In genomic region chr13:35107535-35107934, GRCh38 we compare ENCODE assay signal across 32 cellular contexts.
"Had no signal": no experiment of that assay in that cellular context is flagged by ENCODE, and none has a peak within 500 bp of the region (broad histone marks: within the 10 kb centered on the region; RNA-seq: fewer than 3 reads in every experiment).

No MANE protein-coding gene starts in this region.

- H3K27me3 ChIP-seq: adrenal gland, ascending aorta, body of pancreas, brain microvascular endothelial cell, breast epithelium, cardiac muscle cell had no signal

- H3K27ac ChIP-seq: adrenal gland, ascending aorta, body of pancreas, brain microvascular endothelial cell, breast epithelium, cardiac muscle cell had no signal

- H3K9me3 ChIP-seq: adrenal gland, ascending aorta, body of pancreas, breast epithelium had no signal

- H3K4me1 ChIP-seq: ascending aorta, body of pancreas, breast epithelium had no signal

- H3K36me3 ChIP-seq: adrenal gland, ascending aorta, brain microvascular endothelial cell, breast epithelium, cardiac muscle cell had no signal

- H3K4me3 ChIP-seq: adrenal gland, ascending aorta, body of pancreas, breast epithelium, cardiac muscle cell had no signal

- ATAC-seq: activated naive CD4-positive, alpha-beta T cell treated with anti-CD3 and anti-CD28 coated beads, Interleukin-2, amount 50 U/mL, for 72 hours; activated naive CD8-positive, alpha-beta T cell treated with anti-CD3 and anti-CD28 coated beads, Interleukin-2, amount 50 U/mL, for 24 hours; activated T-cell treated with anti-CD3 and anti-CD28 coated beads, Interleukin-2, amount 50 U/mL, for 4 hours; activated T-cell treated with anti-CD3 and anti-CD28 coated beads, Interleukin-2, amount 50 U/mL, for 72 hours; activated T-helper 17 cell treated with anti-CD3 and anti-CD28 coated beads, Interleukin-2, amount 50 U/mL, for 72 hours; body of pancreas had no signal

- DNase-seq: activated effector memory CD4-positive, alpha-beta T cell treated with anti-CD3 and anti-CD28 coated beads, Interleukin-2, amount 50 U/mL, for 16 hours; activated effector memory CD4-positive, alpha-beta T cell treated with Interleukin-2 at 50 U/mL for 16 hours; activated gamma-delta T cell; activated gamma-delta T cell treated with Interleukin-2 at 50 U/mL for 16 hours; activated naive CD4-positive, alpha-beta T cell; activated naive CD4-positive, alpha-beta T cell treated with anti-CD3 and anti-CD28 coated beads for 36 hours; activated naive CD4-positive, alpha-beta T cell treated with anti-CD3 and anti-CD28 coated beads, Interleukin-2, amount 10 ng/mL, durations not matched to agents 7 days and 5 days; activated naive CD4-positive, alpha-beta T cell treated with anti-CD3 and anti-CD28 coated beads, Interleukin-2, amount 50 U/mL, for 16 hours; activated naive CD4-positive, alpha-beta T cell treated with Interleukin-2 at 50 U/mL for 16 hours; activated naive CD8-positive, alpha-beta T cell treated with anti-CD3 and anti-CD28 coated beads for 36 hours; activated naive CD8-positive, alpha-beta T cell treated with anti-CD3 and anti-CD28 coated beads, Interleukin-2, amount 10 ng/mL, durations not matched to agents 7 days and 5 days; activated naive CD8-positive, alpha-beta T cell treated with anti-CD3 and anti-CD28 coated beads, Interleukin-2, amount 50 U/mL, for 24 hours; activated T-cell treated with anti-CD3 and anti-CD28 coated beads, Interleukin-2, amount 50 U/mL, for 1 hour; activated T-cell treated with anti-CD3 and anti-CD28 coated beads, Interleukin-2, amount 50 U/mL, for 24 hours; activated T-cell treated with anti-CD3 and anti-CD28 coated beads, Interleukin-2, amount 50 U/mL, for 4 hours; activated T-cell treated with anti-CD3 and anti-CD28 coated beads, Interleukin-2, amount 50 U/mL, for 48 hours; activated T-cell treated with anti-CD3 and anti-CD28 coated beads, Interleukin-2, amount 50 U/mL, for 72 hours; adrenal gland; amniotic stem cell; amygdala; anterior cingulate cortex; aorta; body of pancreas; brain microvascular endothelial cell; caudate nucleus; central memory CD4-positive, alpha-beta T cell; cerebellar nuclear complex had no signal
